7 cellular contexts compared by ENCODE assay signal in the genomic region with DNA sequence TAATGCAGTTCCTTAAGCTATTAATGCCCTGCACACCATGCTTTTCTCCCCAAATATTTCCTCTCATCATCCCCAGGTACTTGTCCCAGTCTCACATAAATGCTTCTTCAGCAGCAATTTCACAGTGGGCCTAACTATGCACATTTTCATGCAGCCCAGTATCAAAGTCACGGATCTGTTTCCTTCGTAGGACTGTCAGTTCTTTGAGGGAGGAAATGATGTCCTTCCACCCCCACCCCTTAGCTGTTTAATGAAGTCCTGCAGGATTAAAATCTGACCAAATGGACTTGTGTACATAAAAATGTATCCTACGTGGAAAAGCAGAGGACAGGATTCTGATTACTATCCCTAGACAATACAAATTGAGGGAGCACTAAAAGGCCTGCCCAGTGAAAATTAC.
"Had no signal": no experiment of that assay in that cellular context is flagged by ENCODE, and none has a peak within 500 bp of the region (broad histone marks: within the 10 kb centered on the region; RNA-seq: fewer than 3 reads in every experiment).

No MANE protein-coding gene starts in this region.

- H3K9me3 Mint-ChIP-seq: H9, IgD-negative memory B cell had no signal

- H3K36me3 Mint-ChIP-seq: IgD-negative memory B cell had no signal

- H3K27ac Mint-ChIP-seq: H9, IgD-negative memory B cell had no signal

- H3K4me3 Mint-ChIP-seq: H9 had no signal

- H3K4me1 Mint-ChIP-seq: H9, IgD-negative memory B cell had no signal

- H3K27ac ChIP-seq: GM23248, HL-60 had no signal

- ATAC-seq: HepG2 had no signal

- H3K4me3 ChIP-seq: GM23248 had no signal

- DNase-seq: GM23248, GOT3, H9, HCEC 1CT had no signal
